In genomic region chr1:19071674-19072281, GRCh38 we compare ENCODE assay signal across 13 cellular contexts.
"Had no signal": no experiment of that assay in that cellular context is flagged by ENCODE, and none has a peak within 500 bp of the region (broad histone marks: within the 10 kb centered on the region; RNA-seq: fewer than 3 reads in every experiment).

No MANE protein-coding gene starts in this region.

- H3K9me3 Mint-ChIP-seq: activated naive CD4-positive, alpha-beta T cell treated with anti-CD3 and anti-CD28 coated beads, Interleukin-2, amount 50 U/mL, for 72 hours; immature natural killer cell; nephron; T-helper 2 cell treated with Interferon-gamma antibody and Interleukin-4, amounts not matched to agents 5 μg/mL and 100 μg/mL, for 36 hours had no signal

- FAIRE-seq: endometrium had no signal

- H3K4me3 Mint-ChIP-seq: immature natural killer cell; nephron; T-helper 2 cell treated with Interferon-gamma antibody and Interleukin-4, amounts not matched to agents 5 μg/mL and 100 μg/mL, for 36 hours had no signal

- ATAC-seq: activated naive CD4-positive, alpha-beta T cell treated with anti-CD3 and anti-CD28 coated beads, Interleukin-2, amount 50 U/mL, for 72 hours had no signal

- H3K4me1 Mint-ChIP-seq: nephron had no signal

- H3K4me3 ChIP-seq: esophagus muscularis mucosa, ovary, skin epidermis, tibial nerve had no signal

- H3K27me3 ChIP-seq: brain microvascular endothelial cell, ovary had no signal

- H3K27ac ChIP-seq: brain microvascular endothelial cell, esophagus muscularis mucosa, ovary, tibial nerve had no signal

- H3K36me3 ChIP-seq: ovary had no signal

- H3K27ac Mint-ChIP-seq: immature natural killer cell; nephron; T-helper 2 cell treated with Interferon-gamma antibody and Interleukin-4, amounts not matched to agents 5 μg/mL and 100 μg/mL, for 36 hours had no signal

- H3K9me3 ChIP-seq: esophagus muscularis mucosa, ovary, tibial nerve had no signal

- DNase-seq: activated CD4-positive, alpha-beta T cell treated with anti-CD3 and anti-CD28 coated beads, Interleukin-2, amount 50 U/mL, for 4 hours; activated CD4-positive, CD25-positive, alpha-beta regulatory T cell treated with anti-CD3 and anti-CD28 coated beads, Interleukin-2, amount 50 U/mL, for 72 hours; activated T-cell treated with anti-CD3 and anti-CD28 coated beads, Interleukin-2, amount 50 U/mL, for 1 hour; brain microvascular endothelial cell; immature natural killer cell; ovary had no signal
